In genomic region chr3:61032991-61033390, GRCh38 we compare ENCODE assay signal across 19 cellular contexts.
"Had no signal": no experiment of that assay in that cellular context is flagged by ENCODE, and none has a peak within 500 bp of the region (broad histone marks: within the 10 kb centered on the region; RNA-seq: fewer than 3 reads in every experiment).

No MANE protein-coding gene starts in this region.

- ATAC-seq: HepG2 had no signal

- DNase-seq: IMR-90; Kasumi-1; MV-4-11; NCI-H1092; NCI-H1105 treated with DMSO at 0.1 percent for 48 hours; NCI-H1417 treated with DMSO at 0.1 percent for 48 hours; NCI-H146; NCI-H1694 treated with DMSO at 0.1 percent for 48 hours; NCI-H1930; NCI-H2081; NCI-H2107; NCI-H2227 treated with DMSO at 0.1 percent for 48 hours; NCI-H524; NCI-H526 treated with DMSO at 0.1 percent for 48 hours; NK-92 treated with Interleukin-12 subunit alpha and Interleukin-12 subunit beta, amount 100 ng/mL, for 24 hours; Right ventricle myocardium superior; RPMI8226; SIG-M5 had no signal
